In the genomic region with DNA sequence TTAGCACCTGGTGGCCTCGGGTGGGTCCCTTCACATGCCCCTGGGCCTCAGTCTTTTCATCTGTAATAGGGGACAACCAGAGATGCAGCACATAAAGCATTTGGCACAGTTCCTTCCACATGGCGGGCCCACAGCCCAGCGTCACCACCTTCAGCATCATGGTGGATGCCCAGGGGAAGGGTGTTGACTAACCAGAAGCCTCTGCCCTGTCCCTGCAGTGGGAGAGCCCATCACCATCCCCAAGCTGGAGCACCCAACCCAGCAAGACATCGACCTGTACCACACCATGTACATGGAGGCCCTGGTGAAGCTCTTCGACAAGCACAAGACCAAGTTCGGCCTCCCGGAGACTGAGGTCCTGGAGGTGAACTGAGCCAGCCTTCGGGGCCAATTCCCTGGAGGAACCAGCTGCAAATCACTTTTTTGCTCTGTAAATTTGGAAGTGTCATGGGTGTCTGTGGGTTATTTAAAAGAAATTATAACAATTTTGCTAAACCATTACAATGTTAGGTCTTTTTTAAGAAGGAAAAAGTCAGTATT, we compare ENCODE assay signal across 1 cellular context.
TF ChIP-seq lines count a peak whose summit lies in the region.

No MANE protein-coding gene starts in this region.

TF ChIP-seq in HepG2, 621 proteins besides CTCF, POLR2A, EP300 and RAD21 (continued from another document):
- TF ChIP-seq, protein P1, sequence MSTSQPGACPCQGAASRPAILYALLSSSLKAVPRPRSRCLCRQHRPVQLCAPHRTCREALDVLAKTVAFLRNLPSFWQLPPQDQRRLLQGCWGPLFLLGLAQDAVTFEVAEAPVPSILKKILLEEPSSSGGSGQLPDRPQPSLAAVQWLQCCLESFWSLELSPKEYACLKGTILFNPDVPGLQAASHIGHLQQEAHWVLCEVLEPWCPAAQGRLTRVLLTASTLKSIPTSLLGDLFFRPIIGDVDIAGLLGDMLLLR (CRISPR knock-in tag; IDR thresholded peaks at IDR 0.05) = no peak
- TF ChIP-seq ZZZ3 (CRISPR knock-in tag; IDR thresholded peaks at IDR 0.05; ENCODE audit: borderline replicate concordance) = no peak
- TF ChIP-seq, protein P2, sequence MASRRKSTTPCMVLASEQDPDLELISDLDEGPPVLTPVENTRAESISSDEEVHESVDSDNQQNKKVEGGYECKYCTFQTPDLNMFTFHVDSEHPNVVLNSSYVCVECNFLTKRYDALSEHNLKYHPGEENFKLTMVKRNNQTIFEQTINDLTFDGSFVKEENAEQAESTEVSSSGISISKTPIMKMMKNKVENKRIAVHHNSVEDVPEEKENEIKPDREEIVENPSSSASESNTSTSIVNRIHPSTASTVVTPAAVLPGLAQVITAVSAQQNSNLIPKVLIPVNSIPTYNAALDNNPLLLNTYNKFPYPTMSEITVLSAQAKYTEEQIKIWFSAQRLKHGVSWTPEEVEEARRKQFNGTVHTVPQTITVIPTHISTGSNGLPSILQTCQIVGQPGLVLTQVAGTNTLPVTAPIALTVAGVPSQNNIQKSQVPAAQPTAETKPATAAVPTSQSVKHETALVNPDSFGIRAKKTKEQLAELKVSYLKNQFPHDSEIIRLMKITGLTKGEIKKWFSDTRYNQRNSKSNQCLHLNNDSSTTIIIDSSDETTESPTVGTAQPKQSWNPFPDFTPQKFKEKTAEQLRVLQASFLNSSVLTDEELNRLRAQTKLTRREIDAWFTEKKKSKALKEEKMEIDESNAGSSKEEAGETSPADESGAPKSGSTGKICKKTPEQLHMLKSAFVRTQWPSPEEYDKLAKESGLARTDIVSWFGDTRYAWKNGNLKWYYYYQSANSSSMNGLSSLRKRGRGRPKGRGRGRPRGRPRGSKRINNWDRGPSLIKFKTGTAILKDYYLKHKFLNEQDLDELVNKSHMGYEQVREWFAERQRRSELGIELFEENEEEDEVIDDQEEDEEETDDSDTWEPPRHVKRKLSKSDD (CRISPR knock-in tag; IDR thresholded peaks at IDR 0.05; ENCODE audit: low read depth) = no peak
